Comparison of ENCODE assay signal across 14 cellular contexts in genomic region chr16:25270577-25270976, GRCh38. TPM values are rescaled to one million over a fixed set of nuclear protein-coding genes. Genes with fewer than 3 reads are reported as not detected.
DNase-seq lines count a peak whose midpoint lies in the region; TF ChIP-seq lines count a peak whose summit lies in the region.
"Had no signal": no experiment of that assay in that cellular context is flagged by ENCODE, and none has a peak within 500 bp of the region (broad histone marks: within the 10 kb centered on the region; RNA-seq: fewer than 3 reads in every experiment).

No MANE protein-coding gene starts in this region.

- DNase-seq in NCI-H526 (lab: John Stamatoyannopoulos, UW) (peak; percentile 22 to 26), NCI-H526 treated with DMSO at 0.1 percent for 48 hours (lab: John Stamatoyannopoulos, UW) (no peak), NCI-H146 treated with DMSO at 0.1 percent for 48 hours (lab: John Stamatoyannopoulos, UW; ENCODE audit: unreplicated experiment) (peak; percentile 6), Kasumi-1 (lab: John Stamatoyannopoulos, UW) (no peak), NCI-H345 treated with DMSO at 0.1 percent for 48 hours (lab: John Stamatoyannopoulos, UW; ENCODE audit: unreplicated experiment) (no peak), KBM-7 (no peak), D341Med (ENCODE audit: low spot score) (no peak)
- DNase-seq: DMS79 treated with DMSO at 0.1 percent for 48 hours, NCI-H1436, NCI-H226, PC-9, T-helper 2 cell had no signal

- in situ Hi-C loops in KBM-7 (cut with MboI; ENCODE audit: low pct_unique_long_range_greater_than_20kb, low sequenced_read_pairs), result no loop called here

TF ChIP-seq in PFSK-1, 5 proteins besides CTCF, POLR2A, EP300 and RAD21:
- TF ChIP-seq FOXP2 (optimal IDR thresholded peaks at IDR 0.05; ENCODE audit: borderline replicate concordance, extremely low read depth, extremely low read length, insufficient read depth) (peak; percentile 77), REST (IDR thresholded peaks at IDR 0.05; ENCODE audit: insufficient read depth in 1 of 2, low read depth in 2 of 2, low read length in 2 of 2) (no peak)
TF ChIP-seq in PFSK-1: peak in this region for 1.

RNA-seq across cellular contexts. Expression of gene ZKSCAN2, which starts 12.9 kb away (rescaled TPM):
- 2.8 TPM for polyA plus RNA-seq in PFSK-1 (2012; ENCODE audit: insufficient read length, low read depth)

RNA-seq across cellular contexts. Expression of gene AQP8, which starts 53.8 kb away (rescaled TPM):
- polyA plus RNA-seq in PFSK-1 (2012; ENCODE audit: insufficient read length, low read depth), result not detected
- polyA plus RNA-seq: H1 had no signal

Comparison
In these comparisons a context has a peak if more than half of its experiments do, and no peak if none do; other contexts are left out.
1. DNase-seq: peak in NCI-H526 (2 of 2) and NCI-H146 treated with DMSO at 0.1 percent for 48 hours (single experiment); none in NCI-H526 treated with DMSO at 0.1 percent for 48 hours (single experiment), Kasumi-1 (0 of 2), NCI-H345 treated with DMSO at 0.1 percent for 48 hours (single experiment), KBM-7 (single experiment) and D341Med (single experiment).